8 cellular contexts compared by ENCODE assay signal in the genomic region with DNA sequence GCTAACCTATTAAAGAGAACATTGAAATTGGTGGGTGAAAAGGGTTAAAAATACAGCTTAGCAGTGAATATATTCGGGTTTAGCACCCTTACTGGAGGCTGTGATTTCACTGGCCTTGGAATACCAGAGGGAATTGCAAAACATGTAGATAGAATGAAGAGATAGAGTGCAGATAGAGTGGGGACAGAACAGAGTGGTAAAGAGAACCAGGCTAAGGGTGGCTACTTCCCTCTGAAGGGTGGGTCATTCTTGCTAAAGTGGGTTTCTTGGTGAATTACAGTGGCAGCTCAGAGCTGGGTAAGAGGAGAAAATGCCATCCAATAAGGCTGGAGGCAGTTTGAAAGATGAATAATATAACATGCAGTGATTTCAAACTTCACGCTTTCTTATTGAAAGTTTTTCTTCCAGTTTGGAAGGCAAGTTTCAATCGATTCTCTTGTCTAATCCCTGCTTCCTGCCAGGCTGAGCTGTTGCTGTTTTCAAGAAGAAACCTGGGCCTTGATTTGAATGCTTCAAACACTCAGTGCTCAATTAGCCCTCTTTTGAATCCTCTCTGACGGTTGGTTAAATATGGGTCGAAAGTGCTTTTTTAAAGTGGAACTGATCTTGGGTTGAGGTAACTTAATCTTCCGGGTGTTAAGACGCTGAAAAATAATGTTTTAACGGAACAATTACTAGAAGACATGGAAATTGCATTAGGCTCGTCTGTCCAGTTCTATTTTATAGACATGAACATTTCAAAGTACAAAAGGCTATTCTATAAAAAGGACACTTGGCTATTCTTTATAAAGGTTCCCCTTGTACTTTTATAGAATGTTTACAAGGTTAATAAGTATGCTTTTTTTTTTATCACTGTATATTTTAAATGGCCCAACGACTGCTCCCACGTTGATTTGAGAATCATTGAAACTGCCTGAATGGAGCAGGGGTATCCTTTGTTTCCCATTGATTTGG.
A peak's percentile ranks its signal among the peaks of the same experiment; 100 is the strongest.
DNase-seq lines count a peak whose midpoint lies in the region; ATAC-seq, FAIRE-seq and TF ChIP-seq lines count a peak whose summit lies in the region.

No MANE protein-coding gene starts in this region.

- no peak overlapping the region for H3K56ac ChIP-seq in H1 (replicated peaks; ENCODE audit: insufficient read length, low read depth, low read length)

- WGBS in H1 (ENCODE audit: extremely low coverage in 1 of 2, insufficient coverage in 1 of 2, insufficient read length in 1 of 2, insufficient replicate concordance in 2 of 2, low coverage in 1 of 2, low lambda C conversion rate in 2 of 2, missing lambda C conversion rate in 1 of 2), 2 experiments, result 8% methylated on average over 11 of the region's 11 CpGs; no CpG with 5 or more reads in 1 of the 2 experiments
- 29 to 51% (median 36%) methylated on average over 11 of the region's 11 CpGs for WGBS in ovary, 3 donors

- H3K4ac ChIP-seq in H1 (replicated peaks; ENCODE audit: insufficient read length, low read depth, low read length), result no peak overlapping the region

- H2AK5ac ChIP-seq in H1 (ENCODE audit: low read depth, low read length), result 0 out of 2 replicates have a peak overlapping the region, but pooled peaks have one; percentile 41

- H4K8ac ChIP-seq in H1 (ENCODE audit: extremely low read depth, insufficient read depth, low read length), result no peak overlapping the region

- no peak for TF ChIP-seq POLR2A in H1 (IDR thresholded peaks at IDR 0.05; ENCODE audit: control extremely low read depth in 1 of 2, low read depth in 2 of 2, low read length in 2 of 2)
- no peak for TF ChIP-seq POLR2A in ovary (IDR thresholded peaks at IDR 0.05)
- TF ChIP-seq POLR2A in GM12891 (IDR thresholded peaks at IDR 0.05; ENCODE audit: low read depth, low read length), result no peak

- H3K9me3 ChIP-seq in H1 (ENCODE audit: insufficient read depth in 2 of 2, low read depth in 1 of 2, low read length in 1 of 2) (no peaks in the 10 kb centered on the region), ovary (no peaks in the 10 kb centered on the region)

- H4K5ac ChIP-seq in H1 (ENCODE audit: insufficient read length, low read depth, low read length), result peak overlapping the region; percentile 81

- H2AFZ ChIP-seq in H1 (ENCODE audit: low read length), result no peak overlapping the region

- H2BK20ac ChIP-seq in H1 (ENCODE audit: low read length), result peak overlapping the region; percentile 98; the same call in 1 of the 2 replicates

- FAIRE-seq in H1 (lab: Jason Lieb, UNC) (no peak), GM12891 (lab: Jason Lieb, UNC) (no peak)

- no peak for TF ChIP-seq RAD21 in H1 (IDR thresholded peaks at IDR 0.05 in 1 of 2, conservative IDR thresholded peaks at IDR 0.05 in 1 of 2; ENCODE audit: low read depth in 2 of 2, low read length in 2 of 2)

- CTCF ChIA-PET in H1 (lab: Charles Lee; ENCODE audit: partially characterized antibody), result interaction anchor here (0.8 to 4.9 kb wide), 10 partner anchors 10 to 290 kb away, joined by 3 to 23 read pairs (median 4); no protein-coding TSS in a partner anchor

- H3K4me3 ChIP-seq in H1 (ENCODE audit: extremely low read depth in 1 of 4, insufficient read depth in 2 of 4, low read depth in 3 of 4, low read length in 4 of 4) (peak overlapping the region in 1 of 4 experiments; percentile 25; a peak in 1 of 8 replicates), ovary (no peak overlapping the region)

- H3K79me2 ChIP-seq in H1 (ENCODE audit: control insufficient read depth in 1 of 2, insufficient read depth in 2 of 2, low read length in 2 of 2), result no peaks in the 10 kb centered on the region

- intact Hi-C loops in ovary (cut with DNase I), result loop anchor here in 1 of 4 donors (10.0 kb wide), 1 partner anchor 202 kb away; no protein-coding TSS in a partner anchor

- peak overlapping the region; percentile 92 for H2BK120ac ChIP-seq in H1 (replicated peaks; ENCODE audit: low read depth, low read length)

- peaks cover 7 to 31% (median 16%) of the 10 kb centered on the region in 4 experiments; a peak in 6 of 7 replicates for H3K4me1 ChIP-seq in H1 (replicated peaks in 1 of 4; ENCODE audit: control insufficient read depth in 3 of 4, insufficient read depth in 4 of 4, low read length in 3 of 4)
- peaks cover 7% of the 10 kb centered on the region for H3K4me1 ChIP-seq in ovary (ENCODE audit: insufficient read depth)

- no peak overlapping the region for H3K14ac ChIP-seq in H1 (ENCODE audit: insufficient read length)

- H3K27me3 ChIP-seq in H1 (replicated peaks in 1 of 4; ENCODE audit: control insufficient read depth in 3 of 4, extremely low read depth in 1 of 4, insufficient read depth in 3 of 4, low read length in 3 of 4) (no peaks in the 10 kb centered on the region), ovary (no peaks in the 10 kb centered on the region)

- peak overlapping the region; percentile 93; the same call in 1 of the 2 replicates for H2BK12ac ChIP-seq in H1 (ENCODE audit: low read depth, low read length)

- peak; percentile 62 for ATAC-seq in GM21723 (IDR thresholded peaks at IDR 0.05; ENCODE audit: unreplicated experiment)

- H3K18ac ChIP-seq in H1 (ENCODE audit: extremely low read depth, low read length), result no peak overlapping the region; the same call in 1 of the 2 replicates

- H3K9ac ChIP-seq in H1 (replicated peaks in 1 of 4; ENCODE audit: extremely low read depth in 1 of 4, low read depth in 3 of 4, low read length in 3 of 4), result peak overlapping the region in 2 of 4 experiments; percentile 14 to 28; a peak in 4 of 7 replicates

- no peaks in the 10 kb centered on the region for H4K20me1 ChIP-seq in H1 (replicated peaks in 1 of 2; ENCODE audit: control insufficient read depth in 1 of 2, insufficient read depth in 2 of 2, low read length in 2 of 2)

- H4K91ac ChIP-seq in H1 (replicated peaks; ENCODE audit: insufficient read length, low read length), result peak overlapping the region; percentile 91

- POLR2A ChIA-PET in H1 (lab: Charles Lee; ENCODE audit: partially characterized antibody), result interaction anchor here (0.6 to 1.9 kb wide), 5 partner anchors 10 to 301 kb away, joined by 3 to 6 read pairs (median 3); no protein-coding TSS in a partner anchor

- DNase-seq in DMS114 treated with DMSO at 0.1 percent for 48 hours (lab: John Stamatoyannopoulos, UW; ENCODE audit: unreplicated experiment) (peak; percentile 97), NCI-H2227 treated with DMSO at 0.1 percent for 48 hours (lab: John Stamatoyannopoulos, UW) (peak; percentile 56), H1 (ENCODE audit: low read depth in 1 of 2, low spot score in 2 of 2) (no peak), ovary (no peak), GM03348 (ENCODE audit: low spot score) (no peak), GM12891 (ENCODE audit: insufficient read length, low spot score) (no peak), epidermal melanocyte (ENCODE audit: insufficient read length, low spot score) (no peak)

- TF ChIP-seq CTCF in H1 (IDR thresholded peaks at IDR 0.05; ENCODE audit: control extremely low read depth in 1 of 3, insufficient read depth in 1 of 3, low read depth in 1 of 3, low read length in 3 of 3) (no peak), ovary (IDR thresholded peaks at IDR 0.05) (no peak)

- peak overlapping the region; percentile 41 to 51 for H3K4me2 ChIP-seq in H1 (ENCODE audit: insufficient read depth in 1 of 2, low read depth in 2 of 2, low read length in 2 of 2)

- H3K23me2 ChIP-seq in H1 (ENCODE audit: low read depth, low read length), result no peaks in the 10 kb centered on the region

- H2BK15ac ChIP-seq in H1 (ENCODE audit: low read length), result no peak overlapping the region

- H3K79me1 ChIP-seq in H1 (ENCODE audit: low read depth, low read length), result no peaks in the 10 kb centered on the region

- TF ChIP-seq EP300 in H1 (IDR thresholded peaks at IDR 0.05; ENCODE audit: borderline replicate concordance in 1 of 2, low read depth in 2 of 2, low read length in 2 of 2) (no peak), ovary (IDR thresholded peaks at IDR 0.05) (no peak)

- H3K23ac ChIP-seq in H1 (ENCODE audit: insufficient read length), result no peak overlapping the region

- H3K27ac ChIP-seq in H1 (ENCODE audit: low read depth, low read length), result peak overlapping the region; percentile 86
- peak overlapping the region; percentile 64 to 67 for H3K27ac ChIP-seq in ovary

- H2BK5ac ChIP-seq in H1 (ENCODE audit: low read depth, low read length), result peak overlapping the region; percentile 97

- no peaks in the 10 kb centered on the region for H3K36me3 ChIP-seq in H1 (ENCODE audit: control insufficient read depth in 2 of 4, insufficient read depth in 4 of 4, low read length in 3 of 4)
- no peaks in the 10 kb centered on the region for H3K36me3 ChIP-seq in ovary

TF ChIP-seq in GM12891, 5 proteins besides CTCF, POLR2A, EP300 and RAD21:
- TF ChIP-seq SPI1 (IDR thresholded peaks at IDR 0.05; ENCODE audit: low read depth, low read length), result no peak

Comparison
In these comparisons a context has a peak if more than half of its experiments do, and no peak if none do; other contexts are left out.
1. DNase-seq: peak in DMS114 treated with DMSO at 0.1 percent for 48 hours (single experiment) and NCI-H2227 treated with DMSO at 0.1 percent for 48 hours (single experiment); none in H1 (0 of 2), ovary (0 of 5), GM03348 (single experiment), GM12891 (single experiment) and epidermal melanocyte (single experiment).